8 cellular contexts compared by ENCODE assay signal in the genomic region with DNA sequence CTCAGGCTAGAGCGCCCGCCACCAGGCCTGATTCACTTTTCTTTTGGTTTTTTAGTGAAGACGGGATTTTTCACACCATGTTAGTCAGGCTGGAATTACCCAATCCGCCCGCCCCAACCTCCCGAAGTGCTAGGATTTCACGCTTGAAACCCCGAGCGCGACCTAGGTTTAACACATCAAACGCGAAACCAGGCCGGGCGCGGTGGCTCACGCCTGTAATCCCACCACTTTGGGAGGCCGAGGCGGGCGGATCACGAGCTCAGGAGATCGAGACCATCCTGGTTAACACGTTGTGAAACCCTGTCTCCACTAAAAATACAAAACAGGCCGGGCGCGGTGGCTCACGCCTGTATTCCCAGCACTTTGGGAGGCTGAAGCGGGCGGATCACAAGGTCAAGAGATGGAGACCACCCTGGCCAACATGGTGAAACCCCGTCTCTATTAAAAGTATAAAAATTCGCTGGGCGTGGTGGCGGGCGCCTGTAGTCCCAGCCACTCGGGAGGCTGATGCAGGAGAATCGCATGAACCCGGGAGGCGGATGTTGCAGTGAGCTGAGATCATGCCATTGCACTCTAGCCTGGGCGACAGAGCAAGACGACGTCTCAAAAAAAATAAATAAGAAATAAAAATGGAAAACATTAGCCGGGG. TPM values are rescaled to one million over a fixed set of nuclear protein-coding genes. Genes with fewer than 3 reads are reported as not detected.
DNase-seq lines count a peak whose midpoint lies in the region; ATAC-seq and TF ChIP-seq lines count a peak whose summit lies in the region.
"Not testable (repeated sequence)": the region's sequence is repeated elsewhere in the genome, so short reads cannot be mapped to it uniquely, and the experiment has no call there.

No MANE protein-coding gene starts in this region.

- H3K79me1 ChIP-seq in neuronal stem cell (ENCODE audit: low read depth, low read length): not testable (repeated sequence)

- H3K4ac ChIP-seq in neuronal stem cell (ENCODE audit: low read length): not testable (repeated sequence)

- not testable (repeated sequence) for H3K9me3 ChIP-seq in heart left ventricle; neuronal stem cell (replicated peaks in 1 of 2; ENCODE audit: control insufficient read depth in 2 of 2, insufficient read depth in 1 of 2, low read depth in 1 of 2, low read length in 2 of 2)

- H3K4me3 ChIP-seq in heart left ventricle (peak overlapping the region; percentile 66 to 98 (median 84)), neuronal stem cell (ENCODE audit: low read length in 2 of 2) (peak overlapping the region in 1 of 2 donors; percentile 96)

- not testable (repeated sequence) for H4K91ac ChIP-seq in neuronal stem cell (ENCODE audit: low read depth, low read length, poor library complexity)

- not testable (repeated sequence) for H2BK15ac ChIP-seq in neuronal stem cell (ENCODE audit: low read length)

- H3K27ac ChIP-seq in heart left ventricle (peak overlapping the region; percentile 82 to 99 (median 96)), neuronal stem cell (replicated peaks; ENCODE audit: low read length) (peak overlapping the region; percentile 75)

- WGBS in heart left ventricle, 4 donors: 1 to 2% (median 1%) methylated on average over 41 of the region's 41 CpGs
- WGBS in neuronal stem cell (ENCODE audit: extremely low coverage in 2 of 2, insufficient read length in 2 of 2, insufficient replicate concordance in 1 of 2), 2 donors: no CpG with 5 or more reads among the region's 41 CpGs

- peak overlapping the region; percentile 79 for H3K4me2 ChIP-seq in neuronal stem cell (ENCODE audit: insufficient read depth, low read length, poor library complexity, severe bottlenecking)

- intact Hi-C loops in heart left ventricle (cut with DNase I): loop anchor here in 3 of 10 donors (2.0 to 10.0 kb wide), 5 partner anchors 40 to 116 kb away; partner anchors contain the start of genes HNRNPUL2 (in 2 of the 3), SLC3A2 (in 2 of the 3), TTC9C (in 2 of the 3) and TMEM179B (in 1 of the 3)

- H2AK5ac ChIP-seq in neuronal stem cell (ENCODE audit: low read depth, low read length): not testable (repeated sequence)

- H3K36me3 ChIP-seq in heart left ventricle (peaks cover 0 to 22% (median 11%) of the 10 kb centered on the region in 9 donors), neuronal stem cell (replicated peaks in 1 of 2; ENCODE audit: control insufficient read depth in 2 of 2, insufficient read depth in 2 of 2, low read length in 2 of 2) (peaks cover 6 to 20% of the 10 kb centered on the region in 2 donors)

- peak overlapping the region; percentile 73 for H2AFZ ChIP-seq in neuronal stem cell (ENCODE audit: low read length)

- not testable (repeated sequence) for H4K8ac ChIP-seq in neuronal stem cell (ENCODE audit: low read depth, low read length)

- H3K23ac ChIP-seq in neuronal stem cell (ENCODE audit: low read depth, low read length, poor library complexity): not testable (repeated sequence)

- not testable (repeated sequence) for H2BK12ac ChIP-seq in neuronal stem cell (ENCODE audit: low read length)

- TF ChIP-seq POLR2A in heart left ventricle (IDR thresholded peaks at IDR 0.05): not testable (repeated sequence)

- peak; percentile 4 for ATAC-seq in HG02840 (IDR thresholded peaks at IDR 0.05; ENCODE audit: low FRiP score, unreplicated experiment)
- peak in 3 of 4 donors; percentile 6 to 30 (median 12) for ATAC-seq in heart left ventricle

- H3K18ac ChIP-seq in neuronal stem cell (ENCODE audit: low read length): peak overlapping the region; percentile 44

- not testable (repeated sequence) for H3K14ac ChIP-seq in neuronal stem cell (ENCODE audit: low read length)

- H3K9ac ChIP-seq in neuronal stem cell (ENCODE audit: low read depth, low read length, poor library complexity): not testable (repeated sequence)

- not testable (repeated sequence) for H2BK120ac ChIP-seq in neuronal stem cell (ENCODE audit: low read depth, low read length)

- TF ChIP-seq CTCF in heart left ventricle (IDR thresholded peaks at IDR 0.05): not testable (repeated sequence)

- peaks cover 5 to 33% (median 17%) of the 10 kb centered on the region in 12 donors for H3K4me1 ChIP-seq in heart left ventricle
- H3K4me1 ChIP-seq in neuronal stem cell (ENCODE audit: control insufficient read depth in 2 of 2, insufficient read depth in 1 of 2, low read depth in 1 of 2, low read length in 2 of 2): not testable (repeated sequence)

- not testable (repeated sequence) for H3K27me3 ChIP-seq in heart left ventricle; neuronal stem cell (ENCODE audit: control insufficient read depth in 3 of 3, insufficient read depth in 3 of 3, low read depth in 1 of 3, low read length in 3 of 3)

- H2BK5ac ChIP-seq in neuronal stem cell (ENCODE audit: low read length): not testable (repeated sequence)

- DNase-seq in COR-L47 (lab: John Stamatoyannopoulos, UW): peak; percentile 33
- DNase-seq in NCI-H460 (ENCODE audit: extremely low read depth, low read depth): peak; percentile 73
- DNase-seq in activated CD4-positive, CD25-positive, alpha-beta regulatory T cell (lab: John Stamatoyannopoulos, UW): peak; percentile 23 to 80 (median 60)
- DNase-seq in anterior cingulate cortex (lab: John Stamatoyannopoulos, UW): peak in 48 of 58 donors; percentile 6 to 75 (median 35)
- DNase-seq in heart left ventricle: peak; percentile 51 to 74 (median 72)
- DNase-seq in neuronal stem cell (ENCODE audit: low spot score): not testable (repeated sequence)
- DNase-seq in stimulated activated CD8-positive, alpha-beta memory T cell treated with anti-CD3 and anti-CD28 coated beads, Interleukin-7, amount 100 ng/mL, for 24 hours (ENCODE audit: low read depth): peak; percentile 74

RNA-seq across cellular contexts. Expression of gene WDR74, which starts 1.4 kb away (rescaled TPM):
- total RNA-seq in NCI-H460 (2014; rRNA removed; shearing (Covaris generic)): 64.7 and 71.2 TPM in 2 replicates
- 179 and 202 TPM in 2 replicates for polyA plus RNA-seq in NCI-H460 (2014; cell fraction: nucleus; rRNA removed)
- 10 to 100 TPM; 19.2 to 36.6 (median 24.8) TPM for total RNA-seq in heart left ventricle
- polyA plus RNA-seq in heart left ventricle: 10 to 100 TPM; 28.7 to 70.6 TPM
- polyA plus RNA-seq in neuronal stem cell (2013, experiment 1 of 2): 31.6 TPM
- 30.7 TPM for polyA plus RNA-seq in neuronal stem cell (2013, experiment 2 of 2)

RNA-seq across cellular contexts. Expression of gene TEX54, which starts 8.2 kb away (rescaled TPM):
- not detected in 2 replicates for total RNA-seq in NCI-H460 (2014; rRNA removed; shearing (Covaris generic))
- not detected in 2 replicates for polyA plus RNA-seq in NCI-H460 (2014; cell fraction: nucleus; rRNA removed)
- not detected for total RNA-seq in heart left ventricle
- polyA plus RNA-seq in heart left ventricle: not detected
- polyA plus RNA-seq in neuronal stem cell (2013, experiment 1 of 2): not detected
- polyA plus RNA-seq in neuronal stem cell (2013, experiment 2 of 2): 0.11 TPM

RNA-seq across cellular contexts. Expression of gene STX5, which starts 9.0 kb away (rescaled TPM):
- 14.7 and 15.9 TPM in 2 replicates for total RNA-seq in NCI-H460 (2014; rRNA removed; shearing (Covaris generic))
- polyA plus RNA-seq in NCI-H460 (2014; cell fraction: nucleus; rRNA removed): 7.6 and 16.4 TPM in 2 replicates
- 10 to 100 TPM; 16.2 to 26.8 (median 18.9) TPM for total RNA-seq in heart left ventricle
- polyA plus RNA-seq in heart left ventricle: 10 to 100 TPM in 1 of 2 donors, 1 to 10 TPM in 1; 8.6 to 36.1 TPM
- 30.8 TPM for polyA plus RNA-seq in neuronal stem cell (2013, experiment 1 of 2)
- 30.7 TPM for polyA plus RNA-seq in neuronal stem cell (2013, experiment 2 of 2)

RNA-seq across cellular contexts. Expression of gene NXF1, which starts 35.6 kb away (rescaled TPM):
- 18.7 and 28.7 TPM in 2 replicates for total RNA-seq in NCI-H460 (2014; rRNA removed; shearing (Covaris generic))
- polyA plus RNA-seq in NCI-H460 (2014; cell fraction: nucleus; rRNA removed): 21.5 and 40.1 TPM in 2 replicates
- total RNA-seq in heart left ventricle: 10 to 100 TPM; 28.5 to 51.7 (median 34.1) TPM
- polyA plus RNA-seq in heart left ventricle: 10 to 100 TPM; 40.7 to 63.4 TPM
- polyA plus RNA-seq in neuronal stem cell (2013, experiment 1 of 2): 32.8 TPM
- 30.9 TPM for polyA plus RNA-seq in neuronal stem cell (2013, experiment 2 of 2)

RNA-seq across cellular contexts. Expression of gene SLC3A2, which starts 39.9 kb away (rescaled TPM):
- 449 and 464 TPM in 2 replicates for total RNA-seq in NCI-H460 (2014; rRNA removed; shearing (Covaris generic))
- 650 and 661 TPM in 2 replicates for polyA plus RNA-seq in NCI-H460 (2014; cell fraction: nucleus; rRNA removed)
- total RNA-seq in heart left ventricle: 10 to 100 TPM; 26.6 to 76.0 (median 59.1) TPM
- 100 to 1,000 TPM in 1 of 2 donors, 10 to 100 TPM in 1; 27.1 to 103 TPM for polyA plus RNA-seq in heart left ventricle
- 54.5 TPM for polyA plus RNA-seq in neuronal stem cell (2013, experiment 1 of 2)
- polyA plus RNA-seq in neuronal stem cell (2013, experiment 2 of 2): 51.5 TPM
